ENCODE assay signal across 14 cellular contexts in genomic region chr2:10267551-10268465, GRCh38. TPM values are rescaled to one million over a fixed set of nuclear protein-coding genes. Genes with fewer than 3 reads are reported as not detected.
DNase-seq lines count a peak whose midpoint lies in the region; ATAC-seq and TF ChIP-seq lines count a peak whose summit lies in the region.
"Had no signal": no experiment of that assay in that cellular context is flagged by ENCODE, and none has a peak within 500 bp of the region (broad histone marks: within the 10 kb centered on the region; RNA-seq: fewer than 3 reads in every experiment).

No MANE protein-coding gene starts in this region.

- peaks cover 0 to 6% of the 10 kb centered on the region in 2 donors for H3K27me3 Mint-ChIP-seq in natural killer cell treated with Interleukin-12 subunit alpha and Interleukin-12 subunit beta and Interleukin-15 and Interleukin-18, amount 100 ng/mL, for 72 hours
- H3K27me3 Mint-ChIP-seq: activated T-helper 17 cell treated with anti-CD3 and anti-CD28 coated beads, Interleukin-2, amount 50 U/mL, for 72 hours; T-cell had no signal

- H3K4me3 ChIP-seq in left ventricle myocardium inferior (no peak overlapping the region), prostate gland (no peak overlapping the region)

- intact Hi-C loops in left ventricle myocardium inferior (cut with micrococcal nuclease) = no loop called here
- intact Hi-C loops in prostate gland (cut with DNase I) = no loop called here

- peaks cover 0 to 3% of the 10 kb centered on the region in 2 donors for H3K4me1 Mint-ChIP-seq in natural killer cell treated with Interleukin-12 subunit alpha and Interleukin-12 subunit beta and Interleukin-15 and Interleukin-18, amount 100 ng/mL, for 72 hours (ENCODE audit: low read depth in 2 of 2)
- H3K4me1 Mint-ChIP-seq: stimulated activated effector memory CD8-positive, alpha-beta T cell treated with anti-CD3 and anti-CD28 coated beads, Interleukin-12 subunit alpha, Interleukin-12 subunit beta, amount 100 ng/mL, for 72 hours had no signal

- H3K27ac ChIP-seq in left ventricle myocardium inferior (replicated peaks) = peak overlapping the region; percentile 52
- H3K27ac ChIP-seq in prostate gland = no peak overlapping the region

- H3K9me3 Mint-ChIP-seq in natural killer cell treated with Interleukin-12 subunit alpha and Interleukin-12 subunit beta and Interleukin-15 and Interleukin-18, amount 100 ng/mL, for 72 hours = no peaks in the 10 kb centered on the region
- H3K9me3 Mint-ChIP-seq: activated T-helper 17 cell treated with anti-CD3 and anti-CD28 coated beads, Interleukin-2, amount 50 U/mL, for 72 hours; stimulated activated effector memory CD8-positive, alpha-beta T cell treated with anti-CD3 and anti-CD28 coated beads, Interleukin-12 subunit alpha, Interleukin-12 subunit beta, amount 100 ng/mL, for 72 hours; T-cell had no signal

- H3K4me1 ChIP-seq in left ventricle myocardium inferior = peaks cover 16% of the 10 kb centered on the region
- H3K4me1 ChIP-seq in prostate gland (replicated peaks) = no peaks in the 10 kb centered on the region

- no peaks in the 10 kb centered on the region for H3K36me3 Mint-ChIP-seq in natural killer cell treated with Interleukin-12 subunit alpha and Interleukin-12 subunit beta and Interleukin-15 and Interleukin-18, amount 100 ng/mL, for 72 hours
- H3K36me3 Mint-ChIP-seq: brain; stimulated activated effector memory CD8-positive, alpha-beta T cell treated with anti-CD3 and anti-CD28 coated beads, Interleukin-12 subunit alpha, Interleukin-12 subunit beta, amount 100 ng/mL, for 72 hours; T-cell had no signal

- no peak overlapping the region for H3K27ac Mint-ChIP-seq in natural killer cell treated with Interleukin-12 subunit alpha and Interleukin-12 subunit beta and Interleukin-15 and Interleukin-18, amount 100 ng/mL, for 72 hours
- H3K27ac Mint-ChIP-seq: activated T-helper 17 cell treated with anti-CD3 and anti-CD28 coated beads, Interleukin-2, amount 50 U/mL, for 72 hours; brain; stimulated activated effector memory CD8-positive, alpha-beta T cell treated with anti-CD3 and anti-CD28 coated beads, Interleukin-12 subunit alpha, Interleukin-12 subunit beta, amount 100 ng/mL, for 72 hours; T-cell had no signal

- no peak for TF ChIP-seq POLR2A in prostate gland (IDR thresholded peaks at IDR 0.05)

- H3K36me3 ChIP-seq in left ventricle myocardium inferior (no peaks in the 10 kb centered on the region), prostate gland (no peaks in the 10 kb centered on the region)

- no peaks in the 10 kb centered on the region for H3K9me3 ChIP-seq in left ventricle myocardium inferior (replicated peaks)
- H3K9me3 ChIP-seq in prostate gland = no peaks in the 10 kb centered on the region

- H3K4me3 Mint-ChIP-seq in natural killer cell treated with Interleukin-12 subunit alpha and Interleukin-12 subunit beta and Interleukin-15 and Interleukin-18, amount 100 ng/mL, for 72 hours = no peak overlapping the region
- H3K4me3 Mint-ChIP-seq: activated T-helper 17 cell treated with anti-CD3 and anti-CD28 coated beads, Interleukin-2, amount 50 U/mL, for 72 hours; brain; stimulated activated effector memory CD8-positive, alpha-beta T cell treated with anti-CD3 and anti-CD28 coated beads, Interleukin-12 subunit alpha, Interleukin-12 subunit beta, amount 100 ng/mL, for 72 hours; T-cell had no signal

- in situ Hi-C loops in G401 (cut with HindIII; ENCODE audit: low sequenced_read_pairs) = no loop called here

- TF ChIP-seq CTCF in left ventricle myocardium inferior (IDR thresholded peaks at IDR 0.05; ENCODE audit: borderline replicate concordance) = no peak
- no peak for TF ChIP-seq CTCF in prostate gland (IDR thresholded peaks at IDR 0.05)

- H3K27me3 ChIP-seq in left ventricle myocardium inferior (ENCODE audit: low read depth) = no peaks in the 10 kb centered on the region
- H3K27me3 ChIP-seq in prostate gland (replicated peaks; ENCODE audit: insufficient read depth) = no peaks in the 10 kb centered on the region

- no peak for ATAC-seq in GM18861 (IDR thresholded peaks at IDR 0.05; ENCODE audit: unreplicated experiment)
- no peak for ATAC-seq in natural killer cell treated with Interleukin-12 subunit alpha and Interleukin-12 subunit beta and Interleukin-15 and Interleukin-18, amount 100 ng/mL, for 72 hours
- ATAC-seq: activated T-helper 17 cell treated with anti-CD3 and anti-CD28 coated beads, Interleukin-2, amount 50 U/mL, for 72 hours; stimulated activated effector memory CD8-positive, alpha-beta T cell treated with anti-CD3 and anti-CD28 coated beads, Interleukin-12 subunit alpha, Interleukin-12 subunit beta, amount 100 ng/mL, for 72 hours; T-cell had no signal

- DNase-seq in G401 (ENCODE audit: low spot score) = peak; percentile 29
- DNase-seq in NCI-H69 (lab: John Stamatoyannopoulos, UW) = peak; percentile 45
- peak; percentile 64 for DNase-seq in left ventricle myocardium inferior
- peak; percentile 44 for DNase-seq in prostate gland (ENCODE audit: low spot score)
- DNase-seq in HPDE6-E6E7 (ENCODE audit: extremely low spot score) = no peak
- DNase-seq in NCI-H446 treated with DMSO at 0.1 percent for 48 hours (lab: John Stamatoyannopoulos, UW) = no peak
- no peak for DNase-seq in natural killer cell treated with Interleukin-12 subunit alpha and Interleukin-12 subunit beta and Interleukin-15 and Interleukin-18, amount 100 ng/mL, for 72 hours (ENCODE audit: low spot score)
- DNase-seq: GDM1; stimulated activated CD4-positive, alpha-beta T cell treated with anti-CD3 and anti-CD28 coated beads, Interleukin-2, amount 100 ng/mL, for 48 hours had no signal

- 66% methylated on average over 34 of the region's 34 CpGs for WGBS in prostate gland

RNA-seq across cellular contexts. Expression of gene HPCAL1, which starts 34.9 kb away (rescaled TPM):
- 12.7 and 34.8 TPM in 2 replicates for total RNA-seq in G401 (2014; rRNA removed; shearing (Covaris generic))
- total RNA-seq in left ventricle myocardium inferior (29.4 TPM), prostate gland (100 to 1,000 TPM in 1 of 2 donors, 10 to 100 TPM in 1; 22.5 to 203 TPM)
- total RNA-seq in natural killer cell treated with Interleukin-12 subunit alpha and Interleukin-12 subunit beta and Interleukin-15 and Interleukin-18, amount 100 ng/mL, for 72 hours = 10 to 100 TPM; 13.8 to 19.0 TPM

Comparison
In these comparisons a context has a peak if more than half of its experiments do, and no peak if none do; other contexts are left out.
1. DNase-seq: peak in G401 (single experiment), NCI-H69 (single experiment), left ventricle myocardium inferior (single experiment) and prostate gland (single experiment); none in HPDE6-E6E7 (single experiment), NCI-H446 treated with DMSO at 0.1 percent for 48 hours (single experiment) and natural killer cell treated with Interleukin-12 subunit alpha and Interleukin-12 subunit beta and Interleukin-15 and Interleukin-18, amount 100 ng/mL, for 72 hours (single experiment).